Comparison of ENCODE assay signal across 1 cellular context in the genomic region with DNA sequence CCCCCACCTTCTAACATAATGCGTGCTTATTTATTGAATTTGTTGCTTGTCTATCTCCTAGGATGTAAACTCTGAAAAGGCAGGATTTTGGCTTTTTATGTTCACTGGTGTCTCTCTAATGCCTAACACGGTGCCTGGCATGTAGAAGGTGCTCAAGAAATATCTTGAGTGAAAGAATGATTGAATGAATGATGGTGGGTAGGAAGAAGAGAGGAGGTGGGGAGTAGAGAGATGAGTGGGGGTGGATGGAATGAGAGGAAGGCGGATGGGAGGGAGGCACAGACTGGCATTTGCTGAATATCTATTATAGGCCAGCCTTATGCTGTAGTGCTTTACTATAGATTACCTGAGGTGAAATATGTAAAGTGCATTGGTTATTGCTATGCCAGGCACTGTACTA.
TF ChIP-seq lines count a peak whose summit lies in the region.

No MANE protein-coding gene starts in this region.

TF ChIP-seq in GM23338, 12 proteins besides CTCF, POLR2A, EP300 and RAD21:
- TF ChIP-seq, protein P1, sequence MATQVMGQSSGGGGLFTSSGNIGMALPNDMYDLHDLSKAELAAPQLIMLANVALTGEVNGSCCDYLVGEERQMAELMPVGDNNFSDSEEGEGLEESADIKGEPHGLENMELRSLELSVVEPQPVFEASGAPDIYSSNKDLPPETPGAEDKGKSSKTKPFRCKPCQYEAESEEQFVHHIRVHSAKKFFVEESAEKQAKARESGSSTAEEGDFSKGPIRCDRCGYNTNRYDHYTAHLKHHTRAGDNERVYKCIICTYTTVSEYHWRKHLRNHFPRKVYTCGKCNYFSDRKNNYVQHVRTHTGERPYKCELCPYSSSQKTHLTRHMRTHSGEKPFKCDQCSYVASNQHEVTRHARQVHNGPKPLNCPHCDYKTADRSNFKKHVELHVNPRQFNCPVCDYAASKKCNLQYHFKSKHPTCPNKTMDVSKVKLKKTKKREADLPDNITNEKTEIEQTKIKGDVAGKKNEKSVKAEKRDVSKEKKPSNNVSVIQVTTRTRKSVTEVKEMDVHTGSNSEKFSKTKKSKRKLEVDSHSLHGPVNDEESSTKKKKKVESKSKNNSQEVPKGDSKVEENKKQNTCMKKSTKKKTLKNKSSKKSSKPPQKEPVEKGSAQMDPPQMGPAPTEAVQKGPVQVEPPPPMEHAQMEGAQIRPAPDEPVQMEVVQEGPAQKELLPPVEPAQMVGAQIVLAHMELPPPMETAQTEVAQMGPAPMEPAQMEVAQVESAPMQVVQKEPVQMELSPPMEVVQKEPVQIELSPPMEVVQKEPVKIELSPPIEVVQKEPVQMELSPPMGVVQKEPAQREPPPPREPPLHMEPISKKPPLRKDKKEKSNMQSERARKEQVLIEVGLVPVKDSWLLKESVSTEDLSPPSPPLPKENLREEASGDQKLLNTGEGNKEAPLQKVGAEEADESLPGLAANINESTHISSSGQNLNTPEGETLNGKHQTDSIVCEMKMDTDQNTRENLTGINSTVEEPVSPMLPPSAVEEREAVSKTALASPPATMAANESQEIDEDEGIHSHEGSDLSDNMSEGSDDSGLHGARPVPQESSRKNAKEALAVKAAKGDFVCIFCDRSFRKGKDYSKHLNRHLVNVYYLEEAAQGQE (IDR thresholded peaks at IDR 0.05; ENCODE audit: unreplicated experiment): no peak
- TF ChIP-seq ZNF114 (CRISPR knock-in tag; IDR thresholded peaks at IDR 0.05): no peak
- TF ChIP-seq JUNB (IDR thresholded peaks at IDR 0.05; ENCODE audit: unreplicated experiment): no peak
- TF ChIP-seq POLR2AphosphoS5 (IDR thresholded peaks at IDR 0.05; ENCODE audit: low read depth): no peak
- no peak for TF ChIP-seq STAT1 (IDR thresholded peaks at IDR 0.05; ENCODE audit: unreplicated experiment)
- TF ChIP-seq EZH2phosphoT487 (IDR thresholded peaks at IDR 0.05; ENCODE audit: unreplicated experiment): no peak
- TF ChIP-seq, protein P2, sequence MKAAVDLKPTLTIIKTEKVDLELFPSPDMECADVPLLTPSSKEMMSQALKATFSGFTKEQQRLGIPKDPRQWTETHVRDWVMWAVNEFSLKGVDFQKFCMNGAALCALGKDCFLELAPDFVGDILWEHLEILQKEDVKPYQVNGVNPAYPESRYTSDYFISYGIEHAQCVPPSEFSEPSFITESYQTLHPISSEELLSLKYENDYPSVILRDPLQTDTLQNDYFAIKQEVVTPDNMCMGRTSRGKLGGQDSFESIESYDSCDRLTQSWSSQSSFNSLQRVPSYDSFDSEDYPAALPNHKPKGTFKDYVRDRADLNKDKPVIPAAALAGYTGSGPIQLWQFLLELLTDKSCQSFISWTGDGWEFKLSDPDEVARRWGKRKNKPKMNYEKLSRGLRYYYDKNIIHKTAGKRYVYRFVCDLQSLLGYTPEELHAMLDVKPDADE (IDR thresholded peaks at IDR 0.05): no peak
- TF ChIP-seq CREB1 (CRISPR knock-in tag; IDR thresholded peaks at IDR 0.05; ENCODE audit: low read depth): no peak
- TF ChIP-seq NANOG (IDR thresholded peaks at IDR 0.05; ENCODE audit: borderline replicate concordance): no peak
- TF ChIP-seq EZH2 (IDR thresholded peaks at IDR 0.05; ENCODE audit: low read depth, unreplicated experiment): no peak
- TF ChIP-seq, protein P3, sequence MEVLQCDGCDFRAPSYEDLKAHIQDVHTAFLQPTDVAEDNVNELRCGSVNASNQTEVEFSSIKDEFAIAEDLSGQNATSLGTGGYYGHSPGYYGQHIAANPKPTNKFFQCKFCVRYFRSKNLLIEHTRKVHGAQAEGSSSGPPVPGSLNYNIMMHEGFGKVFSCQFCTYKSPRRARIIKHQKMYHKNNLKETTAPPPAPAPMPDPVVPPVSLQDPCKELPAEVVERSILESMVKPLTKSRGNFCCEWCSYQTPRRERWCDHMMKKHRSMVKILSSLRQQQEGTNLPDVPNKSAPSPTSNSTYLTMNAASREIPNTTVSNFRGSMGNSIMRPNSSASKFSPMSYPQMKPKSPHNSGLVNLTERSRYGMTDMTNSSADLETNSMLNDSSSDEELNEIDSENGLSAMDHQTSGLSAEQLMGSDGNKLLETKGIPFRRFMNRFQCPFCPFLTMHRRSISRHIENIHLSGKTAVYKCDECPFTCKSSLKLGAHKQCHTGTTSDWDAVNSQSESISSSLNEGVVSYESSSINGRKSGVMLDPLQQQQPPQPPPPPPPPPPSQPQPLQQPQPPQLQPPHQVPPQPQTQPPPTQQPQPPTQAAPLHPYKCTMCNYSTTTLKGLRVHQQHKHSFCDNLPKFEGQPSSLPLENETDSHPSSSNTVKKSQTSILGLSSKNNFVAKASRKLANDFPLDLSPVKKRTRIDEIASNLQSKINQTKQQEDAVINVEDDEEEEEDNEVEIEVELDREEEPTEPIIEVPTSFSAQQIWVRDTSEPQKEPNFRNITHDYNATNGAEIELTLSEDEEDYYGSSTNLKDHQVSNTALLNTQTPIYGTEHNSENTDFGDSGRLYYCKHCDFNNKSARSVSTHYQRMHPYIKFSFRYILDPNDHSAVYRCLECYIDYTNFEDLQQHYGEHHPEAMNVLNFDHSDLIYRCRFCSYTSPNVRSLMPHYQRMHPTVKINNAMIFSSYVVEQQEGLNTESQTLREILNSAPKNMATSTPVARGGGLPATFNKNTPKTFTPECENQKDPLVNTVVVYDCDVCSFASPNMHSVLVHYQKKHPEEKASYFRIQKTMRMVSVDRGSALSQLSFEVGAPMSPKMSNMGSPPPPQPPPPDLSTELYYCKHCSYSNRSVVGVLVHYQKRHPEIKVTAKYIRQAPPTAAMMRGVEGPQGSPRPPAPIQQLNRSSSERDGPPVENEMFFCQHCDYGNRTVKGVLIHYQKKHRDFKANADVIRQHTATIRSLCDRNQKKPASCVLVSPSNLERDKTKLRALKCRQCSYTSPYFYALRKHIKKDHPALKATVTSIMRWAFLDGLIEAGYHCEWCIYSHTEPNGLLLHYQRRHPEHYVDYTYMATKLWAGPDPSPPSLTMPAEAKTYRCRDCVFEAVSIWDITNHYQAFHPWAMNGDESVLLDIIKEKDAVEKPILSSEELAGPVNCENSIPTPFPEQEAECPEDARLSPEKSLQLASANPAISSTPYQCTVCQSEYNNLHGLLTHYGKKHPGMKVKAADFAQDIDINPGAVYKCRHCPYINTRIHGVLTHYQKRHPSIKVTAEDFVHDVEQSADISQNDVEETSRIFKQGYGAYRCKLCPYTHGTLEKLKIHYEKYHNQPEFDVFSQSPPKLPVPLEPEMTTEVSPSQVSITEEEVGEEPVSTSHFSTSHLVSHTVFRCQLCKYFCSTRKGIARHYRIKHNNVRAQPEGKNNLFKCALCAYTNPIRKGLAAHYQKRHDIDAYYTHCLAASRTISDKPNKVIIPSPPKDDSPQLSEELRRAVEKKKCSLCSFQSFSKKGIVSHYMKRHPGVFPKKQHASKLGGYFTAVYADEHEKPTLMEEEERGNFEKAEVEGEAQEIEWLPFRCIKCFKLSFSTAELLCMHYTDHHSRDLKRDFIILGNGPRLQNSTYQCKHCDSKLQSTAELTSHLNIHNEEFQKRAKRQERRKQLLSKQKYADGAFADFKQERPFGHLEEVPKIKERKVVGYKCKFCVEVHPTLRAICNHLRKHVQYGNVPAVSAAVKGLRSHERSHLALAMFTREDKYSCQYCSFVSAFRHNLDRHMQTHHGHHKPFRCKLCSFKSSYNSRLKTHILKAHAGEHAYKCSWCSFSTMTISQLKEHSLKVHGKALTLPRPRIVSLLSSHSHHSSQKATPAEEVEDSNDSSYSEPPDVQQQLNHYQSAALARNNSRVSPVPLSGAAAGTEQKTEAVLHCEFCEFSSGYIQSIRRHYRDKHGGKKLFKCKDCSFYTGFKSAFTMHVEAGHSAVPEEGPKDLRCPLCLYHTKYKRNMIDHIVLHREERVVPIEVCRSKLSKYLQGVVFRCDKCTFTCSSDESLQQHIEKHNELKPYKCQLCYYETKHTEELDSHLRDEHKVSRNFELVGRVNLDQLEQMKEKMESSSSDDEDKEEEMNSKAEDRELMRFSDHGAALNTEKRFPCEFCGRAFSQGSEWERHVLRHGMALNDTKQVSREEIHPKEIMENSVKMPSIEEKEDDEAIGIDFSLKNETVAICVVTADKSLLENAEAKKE (CRISPR knock-in tag; IDR thresholded peaks at IDR 0.05): no peak
- TF ChIP-seq ZNF331 (CRISPR knock-in tag; IDR thresholded peaks at IDR 0.05; ENCODE audit: low read depth): no peak
